16 cellular contexts compared by ENCODE assay signal in genomic region chr9:108869092-108869725, GRCh38. TPM values are rescaled to one million over a fixed set of nuclear protein-coding genes. Genes with fewer than 3 reads are reported as not detected.
A peak's percentile ranks its signal among the peaks of the same experiment; 100 is the strongest.
DNase-seq lines count a peak whose midpoint lies in the region; ATAC-seq and TF ChIP-seq lines count a peak whose summit lies in the region.
"Had no signal": no experiment of that assay in that cellular context is flagged by ENCODE, and none has a peak within 500 bp of the region (broad histone marks: within the 10 kb centered on the region; RNA-seq: fewer than 3 reads in every experiment).

No MANE protein-coding gene starts in this region.

- H2BK120ac ChIP-seq in IMR-90 (ENCODE audit: low read depth, low read length) = no peak overlapping the region

- dilution Hi-C loops in IMR-90 (cut with HindIII; ENCODE audit: low sequenced_read_pairs, unreplicated experiment) = no loop called here

- no peak overlapping the region for H3K18ac ChIP-seq in IMR-90 (ENCODE audit: low read depth, low read length)

- ATAC-seq in IMR-90 (ENCODE audit: low read depth) (peak; percentile 84), memory B cell (ENCODE audit: low read depth) (no peak), GM18502 (IDR thresholded peaks at IDR 0.05; ENCODE audit: poor library complexity, unreplicated experiment) (no peak)
- ATAC-seq: pancreas; stimulated activated effector memory CD8-positive, alpha-beta T cell treated with anti-CD3 and anti-CD28 coated beads, Interleukin-12 subunit alpha, Interleukin-12 subunit beta, amount 100 ng/mL, for 72 hours had no signal

- H3K9me3 ChIP-seq in IMR-90 (ENCODE audit: control insufficient read depth, insufficient read depth, low read length) = no peaks in the 10 kb centered on the region; the same call in 1 of the 2 replicates
- H3K9me3 ChIP-seq: pancreas had no signal

- H3K4me1 ChIP-seq in IMR-90 (ENCODE audit: control insufficient read depth, insufficient read depth, low read length) = peaks cover 5% of the 10 kb centered on the region; the same call in 1 of the 2 replicates
- H3K4me1 ChIP-seq: pancreas had no signal

- H3K23ac ChIP-seq in IMR-90 (ENCODE audit: low read depth, low read length) = no peak overlapping the region

- no peaks in the 10 kb centered on the region for H4K20me1 ChIP-seq in IMR-90 (ENCODE audit: insufficient read depth, low read length)

- intact Hi-C loops in IMR-90 (cut with micrococcal nuclease) = no loop called here

- no peak overlapping the region for H4K91ac ChIP-seq in IMR-90 (ENCODE audit: insufficient read depth, low read depth, low read length)

- H2AK5ac ChIP-seq in IMR-90 (ENCODE audit: low read depth, low read length) = no peak overlapping the region

- TF ChIP-seq CTCF in AG10803 (conservative IDR thresholded peaks at IDR 0.05; ENCODE audit: low read length) (no peak), IMR-90 (conservative IDR thresholded peaks at IDR 0.05; ENCODE audit: low read depth, low read length) (no peak)

- CTCF ChIA-PET in IMR-90 (lab: Yijun Ruan, JAX) = no interaction called here

- H3K56ac ChIP-seq in IMR-90 (ENCODE audit: extremely low read depth, insufficient read depth, low read length) = no peak overlapping the region

- POLR2A ChIA-PET in IMR-90 (lab: Charles Lee; ENCODE audit: unreplicated experiment) = no interaction called here

- no peak for TF ChIP-seq POLR2A in IMR-90 (IDR thresholded peaks at IDR 0.05; ENCODE audit: low read depth, low read length)

- no peak overlapping the region for H3K27ac ChIP-seq in IMR-90 (ENCODE audit: insufficient read depth, low read length)
- peak overlapping the region; percentile 83 for H3K27ac ChIP-seq in epithelial cell of prostate
- H3K27ac ChIP-seq: pancreas had no signal

- no peak overlapping the region for H2BK20ac ChIP-seq in IMR-90 (ENCODE audit: low read depth, low read length)

- no TSS peak for BruUV-seq in IMR-90 (replicated peaks; lab: Mats Ljungman, UMichigan)

- in situ Hi-C loops in IMR-90 (cut with MboI; ENCODE audit: low sequenced_read_pairs) = no loop called here

- peaks cover 30% of the 10 kb centered on the region for H3K36me3 Mint-ChIP-seq in memory B cell

- no peak overlapping the region; the same call in 1 of the 2 replicates for H3K4ac ChIP-seq in IMR-90 (ENCODE audit: low read depth, low read length)

- H3K9me3 Mint-ChIP-seq in memory B cell = peaks cover 2% of the 10 kb centered on the region
- H3K9me3 Mint-ChIP-seq: stimulated activated effector memory CD8-positive, alpha-beta T cell treated with anti-CD3 and anti-CD28 coated beads, Interleukin-12 subunit alpha, Interleukin-12 subunit beta, amount 100 ng/mL, for 72 hours had no signal

- peaks cover 6% of the 10 kb centered on the region; the same call in 1 of the 2 replicates for H3K9me1 ChIP-seq in IMR-90 (ENCODE audit: insufficient read depth, low read length)

- peak overlapping the region; percentile 3 for H2AK9ac ChIP-seq in IMR-90 (replicated peaks; ENCODE audit: low read depth, low read length, poor library complexity)

- no peak overlapping the region for H3K9ac ChIP-seq in IMR-90 (ENCODE audit: low read depth, low read length)

- peak; percentile 35 for DNase-seq in AG10803 (ENCODE audit: low read depth)
- peak; percentile 36 for DNase-seq in IMR-90
- no peak for DNase-seq in epithelial cell of prostate (ENCODE audit: low read depth, low spot score)
- DNase-seq in memory B cell (ENCODE audit: low spot score in 2 of 2) = no peak
- no peak for DNase-seq in cerebellar cortex (ENCODE audit: low spot score)
- no peak for DNase-seq in NCI-H1436 treated with DMSO at 0.1 percent for 48 hours (lab: John Stamatoyannopoulos, UW)
- DNase-seq in activated naive CD4-positive, alpha-beta T cell treated with anti-CD3 and anti-CD28 coated beads, Interleukin-2, amount 50 U/mL, for 16 hours = no peak
- DNase-seq: dermis blood vessel endothelial cell, GF-D8, pancreas had no signal

- no peaks in the 10 kb centered on the region for H3K27me3 ChIP-seq in IMR-90 (ENCODE audit: control insufficient read depth, insufficient read depth, low read length)
- H3K27me3 ChIP-seq: pancreas had no signal

- 100% methylated on average over 1 of the region's 3 CpGs; no CpG with 5 or more reads in 1 of the 2 experiments for WGBS in IMR-90 (ENCODE audit: extremely low coverage in 2 of 2, insufficient read length in 1 of 2), 2 experiments

- no peaks in the 10 kb centered on the region for H3K79me1 ChIP-seq in IMR-90 (ENCODE audit: low read depth in 1 of 2, low read length in 2 of 2)

- no peak for TF ChIP-seq RAD21 in IMR-90 (IDR thresholded peaks at IDR 0.05; ENCODE audit: low read length)

- H3K4me3 ChIP-seq in AG10803 (ENCODE audit: low read length) = no peak overlapping the region
- no peak overlapping the region for H3K4me3 ChIP-seq in IMR-90 (ENCODE audit: insufficient read depth, low read depth, low read length)
- H3K4me3 ChIP-seq: lung, pancreas had no signal

- H2AFZ ChIP-seq in IMR-90 (replicated peaks; ENCODE audit: low read length, poor library complexity) = no peak overlapping the region

- no peaks in the 10 kb centered on the region for H3K27me3 Mint-ChIP-seq in memory B cell
- H3K27me3 Mint-ChIP-seq: activated naive CD4-positive, alpha-beta T cell treated with anti-CD3 and anti-CD28 coated beads, Interleukin-2, amount 50 U/mL, for 24 hours had no signal

- no peak overlapping the region for H2BK5ac ChIP-seq in IMR-90 (ENCODE audit: low read depth, low read length, poor library complexity, severe bottlenecking)

- no peaks in the 10 kb centered on the region for H3K4me1 Mint-ChIP-seq in memory B cell
- H3K4me1 Mint-ChIP-seq: activated naive CD4-positive, alpha-beta T cell treated with anti-CD3 and anti-CD28 coated beads, Interleukin-2, amount 50 U/mL, for 24 hours; stimulated activated effector memory CD8-positive, alpha-beta T cell treated with anti-CD3 and anti-CD28 coated beads, Interleukin-12 subunit alpha, Interleukin-12 subunit beta, amount 100 ng/mL, for 72 hours had no signal

- no peak overlapping the region for H4K5ac ChIP-seq in IMR-90 (ENCODE audit: low read depth, low read length)

- no peak overlapping the region for H2BK15ac ChIP-seq in IMR-90 (ENCODE audit: low read depth, low read length)

- H3K27ac Mint-ChIP-seq in memory B cell = peak overlapping the region; percentile 6
- H3K27ac Mint-ChIP-seq: activated naive CD4-positive, alpha-beta T cell treated with anti-CD3 and anti-CD28 coated beads, Interleukin-2, amount 50 U/mL, for 24 hours; stimulated activated effector memory CD8-positive, alpha-beta T cell treated with anti-CD3 and anti-CD28 coated beads, Interleukin-12 subunit alpha, Interleukin-12 subunit beta, amount 100 ng/mL, for 72 hours had no signal

- H3K4me3 Mint-ChIP-seq in memory B cell = no peak overlapping the region
- H3K4me3 Mint-ChIP-seq: activated naive CD4-positive, alpha-beta T cell treated with anti-CD3 and anti-CD28 coated beads, Interleukin-2, amount 50 U/mL, for 24 hours; stimulated activated effector memory CD8-positive, alpha-beta T cell treated with anti-CD3 and anti-CD28 coated beads, Interleukin-12 subunit alpha, Interleukin-12 subunit beta, amount 100 ng/mL, for 72 hours had no signal

- no peak overlapping the region for H3K14ac ChIP-seq in IMR-90 (replicated peaks; ENCODE audit: low read depth, low read length)

- no peak overlapping the region for H3K4me2 ChIP-seq in IMR-90 (ENCODE audit: low read depth, low read length)

- no peak overlapping the region for H4K8ac ChIP-seq in IMR-90 (ENCODE audit: low read depth in 2 of 2, low read length in 2 of 2)

- peaks cover 14% of the 10 kb centered on the region for H3K36me3 ChIP-seq in IMR-90 (ENCODE audit: control insufficient read depth, insufficient read depth, low read length)

TF ChIP-seq in IMR-90, 13 proteins besides CTCF, POLR2A, EP300 and RAD21:
- no peak for TF ChIP-seq NFE2L2 (IDR thresholded peaks at IDR 0.05; ENCODE audit: low read depth, low read length)
- peak; percentile 55; the same call in 1 of the 2 replicates for TF ChIP-seq USF2 (IDR thresholded peaks at IDR 0.05; ENCODE audit: low read depth, low read length)

RNA-seq across cellular contexts. Expression of gene ACTL7A, which starts 7.1 kb away (rescaled TPM):
- not detected in 2 replicates for total RNA-seq in IMR-90 (2012; rRNA removed)
- not detected in 2 replicates for polyA plus RNA-seq in IMR-90 (2012; rRNA removed)
- not detected in 2 replicates for polyA plus RNA-seq in IMR-90 (2012; cell fraction: cytosol; rRNA removed)
- polyA plus RNA-seq in IMR-90 (2012; cell fraction: nucleus; rRNA removed; ENCODE audit: low replicate concordance) = not detected in 2 replicates
- total RNA-seq: dermis blood vessel endothelial cell, glomerular endothelial cell, lung, pancreas had no signal
- polyA plus RNA-seq: BJ, lung, pancreas had no signal

RNA-seq across cellular contexts. Expression of gene ACTL7B, which starts 13.4 kb away (rescaled TPM):
- total RNA-seq in IMR-90 (2012; rRNA removed) = not detected in 2 replicates
- not detected in 2 replicates for polyA plus RNA-seq in IMR-90 (2012; rRNA removed)
- polyA plus RNA-seq in IMR-90 (2012; cell fraction: cytosol; rRNA removed) = not detected in 2 replicates
- polyA plus RNA-seq in IMR-90 (2012; cell fraction: nucleus; rRNA removed; ENCODE audit: low replicate concordance) = 0.08 and 0.24 TPM in 2 replicates
- total RNA-seq: dermis blood vessel endothelial cell, glomerular endothelial cell, lung, pancreas had no signal
- polyA plus RNA-seq: BJ, lung, pancreas had no signal

Comparison
In these comparisons a context has a peak if more than half of its experiments do, and no peak if none do; other contexts are left out.
1. DNase-seq: peak in AG10803 (single experiment) and IMR-90 (single experiment); none in epithelial cell of prostate (single experiment), memory B cell (0 of 2), cerebellar cortex (single experiment), NCI-H1436 treated with DMSO at 0.1 percent for 48 hours (single experiment) and activated naive CD4-positive, alpha-beta T cell treated with anti-CD3 and anti-CD28 coated beads, Interleukin-2, amount 50 U/mL, for 16 hours (single experiment).